ENCODE assay signal across 1 cellular context in the genomic region with DNA sequence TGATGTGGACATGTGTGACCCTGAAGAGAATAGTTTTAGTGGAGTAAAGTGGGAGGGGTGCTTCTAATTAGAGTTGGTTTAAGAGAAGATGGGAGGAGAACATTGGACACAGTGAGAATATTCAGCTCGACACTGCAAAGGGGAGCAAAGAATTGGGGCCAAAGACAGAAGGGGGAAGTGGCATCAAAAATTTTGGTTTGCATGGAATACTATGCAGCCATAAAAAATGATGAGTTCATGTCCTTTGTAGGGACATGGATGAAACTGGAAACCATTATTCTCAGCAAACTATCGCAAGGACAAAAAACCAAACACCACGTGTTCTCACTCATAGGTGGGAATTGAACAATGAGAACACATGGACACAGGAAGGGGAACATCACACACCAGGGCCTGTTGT. TPM values are rescaled to one million over a fixed set of nuclear protein-coding genes. Genes with fewer than 3 reads are reported as not detected.
"Had no signal": no experiment of that assay in that cellular context is flagged by ENCODE, and none has a peak within 500 bp of the region (broad histone marks: within the 10 kb centered on the region; RNA-seq: fewer than 3 reads in every experiment).

No MANE protein-coding gene starts in this region.

RNA-seq across cellular contexts. Expression of a gene that starts 4.2 kb away (rescaled TPM):
- total RNA-seq: MCF 10A had no signal
